Comparison of ENCODE assay signal across 1 cellular context in genomic region chr1:202011994-202012393, GRCh38.
TF ChIP-seq lines count a peak whose summit lies in the region.

No MANE protein-coding gene starts in this region.

TF ChIP-seq in H1, 55 proteins besides CTCF, POLR2A, EP300 and RAD21:
- TF ChIP-seq EGR1 (IDR thresholded peaks at IDR 0.05; ENCODE audit: borderline replicate concordance, low read depth, low read length) (no peak), SRF (IDR thresholded peaks at IDR 0.05; ENCODE audit: low read depth, low read length) (no peak), SIN3A (conservative IDR thresholded peaks at IDR 0.05 in 1 of 2, IDR thresholded peaks at IDR 0.05 in 1 of 2; ENCODE audit: low read depth in 1 of 2, low read length in 2 of 2) (no peak), ASH2L (IDR thresholded peaks at IDR 0.05; ENCODE audit: low read length) (no peak), KDM5A (IDR thresholded peaks at IDR 0.05; ENCODE audit: low read length) (no peak), SUZ12 (IDR thresholded peaks at IDR 0.05; ENCODE audit: low read length) (no peak), FOSL1 (IDR thresholded peaks at IDR 0.05; ENCODE audit: insufficient read depth, low read depth, low read length) (no peak), TBP (IDR thresholded peaks at IDR 0.05; ENCODE audit: low read depth, low read length) (no peak), ZNF274 (IDR thresholded peaks at IDR 0.05; ENCODE audit: borderline replicate concordance, extremely low read depth, low read length) (no peak), KDM4A (IDR thresholded peaks at IDR 0.05; ENCODE audit: low read depth, low read length, severe bottlenecking) (no peak), NRF1 (IDR thresholded peaks at IDR 0.05; ENCODE audit: low read depth, low read length) (no peak)
TF ChIP-seq in H1: peak in this region for 0.
